ENCODE assay signal across 20 cellular contexts in genomic region chr15:31098491-31098917, GRCh38. TPM values are rescaled to one million over a fixed set of nuclear protein-coding genes. Genes with fewer than 3 reads are reported as not detected.
DNase-seq lines count a peak whose midpoint lies in the region; ATAC-seq, FAIRE-seq and TF ChIP-seq lines count a peak whose summit lies in the region.
"Had no signal": no experiment of that assay in that cellular context is flagged by ENCODE, and none has a peak within 500 bp of the region (broad histone marks: within the 10 kb centered on the region; RNA-seq: fewer than 3 reads in every experiment).

No MANE protein-coding gene starts in this region.

- H3K36me3 Mint-ChIP-seq in naive B cell: no peaks in the 10 kb centered on the region
- no peaks in the 10 kb centered on the region for H3K36me3 Mint-ChIP-seq in naive thymus-derived CD8-positive, alpha-beta T cell
- H3K36me3 Mint-ChIP-seq: CD8-positive, alpha-beta T cell had no signal

- H3K27ac ChIP-seq in OCI-LY3 (ENCODE audit: low read length) (no peak overlapping the region), right atrium auricular region (no peak overlapping the region)

- TF ChIP-seq CTCF in OCI-LY3 (IDR thresholded peaks at IDR 0.05; ENCODE audit: low read depth, low read length) (no peak), epithelial cell of proximal tubule (conservative IDR thresholded peaks at IDR 0.05; ENCODE audit: low read depth, low read length) (no peak), right atrium auricular region (IDR thresholded peaks at IDR 0.05) (no peak)

- peaks cover 10% of the 10 kb centered on the region; the same call in 1 of the 2 replicates for H3K27me3 ChIP-seq in OCI-LY3 (ENCODE audit: low read depth, low read length)
- H3K27me3 ChIP-seq in right atrium auricular region: no peaks in the 10 kb centered on the region

- peak overlapping the region in 1 of 8 donors; percentile 32 for H3K4me3 Mint-ChIP-seq in naive B cell
- no peak overlapping the region for H3K4me3 Mint-ChIP-seq in naive thymus-derived CD8-positive, alpha-beta T cell
- H3K4me3 Mint-ChIP-seq: CD8-positive, alpha-beta T cell had no signal

- no peak for ATAC-seq in naive B cell (ENCODE audit: low read depth in 2 of 2)
- no peak for ATAC-seq in naive thymus-derived CD8-positive, alpha-beta T cell
- ATAC-seq: CD8-positive, alpha-beta T cell; PC-3 had no signal

- FAIRE-seq in GM12892 (lab: Jason Lieb, UNC): no peak

- TF ChIP-seq POLR2A in GM12892 (IDR thresholded peaks at IDR 0.05; ENCODE audit: low read depth, low read length): no peak

- H3K79me2 ChIP-seq in OCI-LY3 (ENCODE audit: low read length): no peaks in the 10 kb centered on the region

- no peak overlapping the region for H3K9ac ChIP-seq in OCI-LY3 (ENCODE audit: low read length)

- H3K27ac Mint-ChIP-seq in naive B cell: peak overlapping the region in 4 of 6 donors; percentile 6 to 57 (median 46)
- no peak overlapping the region for H3K27ac Mint-ChIP-seq in naive thymus-derived CD8-positive, alpha-beta T cell
- H3K27ac Mint-ChIP-seq: CD8-positive, alpha-beta T cell had no signal

- H3K27me3 Mint-ChIP-seq in naive B cell: no peaks in the 10 kb centered on the region
- peaks cover 0 to 2% (median 0%) of the 10 kb centered on the region in 5 donors for H3K27me3 Mint-ChIP-seq in naive thymus-derived CD8-positive, alpha-beta T cell

- peak overlapping the region; percentile 68 for H3K4me2 ChIP-seq in OCI-LY3 (ENCODE audit: low read length)

- no peaks in the 10 kb centered on the region for H4K20me1 ChIP-seq in OCI-LY3 (ENCODE audit: insufficient read depth, low read length)

- peaks cover 34 to 38% (median 35%) of the 10 kb centered on the region in 3 donors for H3K4me1 Mint-ChIP-seq in naive B cell
- peaks cover 0 to 18% (median 1%) of the 10 kb centered on the region in 4 donors for H3K4me1 Mint-ChIP-seq in naive thymus-derived CD8-positive, alpha-beta T cell

- DNase-seq in epithelial cell of proximal tubule (ENCODE audit: low read depth) (peak; percentile 84), naive B cell (no peak), GM12892 (ENCODE audit: insufficient read length) (no peak), hepatic stellate cell (ENCODE audit: low spot score) (no peak), right atrium auricular region (ENCODE audit: low spot score) (no peak)
- no peak for DNase-seq in naive thymus-derived CD8-positive, alpha-beta T cell
- DNase-seq: CD8-positive, alpha-beta T cell; DMS79; HCEC 1CT; IMR-90; Kasumi-1; MM.1S; NCI-H1092 treated with DMSO at 0.1 percent for 48 hours; NCI-H187; NCI-H526 treated with DMSO at 0.1 percent for 48 hours; NK-92 treated with Interleukin-12 subunit alpha and Interleukin-12 subunit beta, amount 100 ng/mL, for 24 hours; PC-3 had no signal

- POLR2A ChIA-PET in naive thymus-derived CD8-positive, alpha-beta T cell (lab: Charles Lee): no interaction called here

- H3K36me3 ChIP-seq in OCI-LY3 (replicated peaks; ENCODE audit: low read depth, low read length) (no peaks in the 10 kb centered on the region), right atrium auricular region (no peaks in the 10 kb centered on the region)

- no peak overlapping the region for H2AFZ ChIP-seq in OCI-LY3 (ENCODE audit: low read depth, low read length)

- H3K9me3 Mint-ChIP-seq in naive B cell: peaks cover 0 to 2% (median 0%) of the 10 kb centered on the region in 7 donors
- no peaks in the 10 kb centered on the region for H3K9me3 Mint-ChIP-seq in naive thymus-derived CD8-positive, alpha-beta T cell
- H3K9me3 Mint-ChIP-seq: CD8-positive, alpha-beta T cell had no signal

- H3K4me1 ChIP-seq in OCI-LY3 (ENCODE audit: low read length): peaks cover 26% of the 10 kb centered on the region
- no peaks in the 10 kb centered on the region for H3K4me1 ChIP-seq in right atrium auricular region

- H3K4me3 ChIP-seq in OCI-LY3 (ENCODE audit: low read length): no peak overlapping the region
- H3K4me3 ChIP-seq in epithelial cell of proximal tubule (ENCODE audit: low read depth, low read length): no peak overlapping the region
- H3K4me3 ChIP-seq in right atrium auricular region: no peak overlapping the region

- no peaks in the 10 kb centered on the region for H3K9me3 ChIP-seq in OCI-LY3 (ENCODE audit: insufficient read depth, low read length)
- H3K9me3 ChIP-seq in right atrium auricular region: no peaks in the 10 kb centered on the region

RNA-seq across cellular contexts. Expression of gene TRPM1, which starts 3.0 kb away (rescaled TPM):
- total RNA-seq in epithelial cell of proximal tubule (not detected in 2 replicates), right atrium auricular region (not detected)
- polyA plus RNA-seq in naive B cell (ENCODE audit: low read depth in 6 of 6): under 1 TPM in 4 of 6 donors, not detected in 2; 0.05 to 0.12 (median 0.09) TPM
- 0.04 TPM for polyA plus RNA-seq in GM12892 (2012; ENCODE audit: missing spikeins)
- not detected for total RNA-seq in naive thymus-derived CD8-positive, alpha-beta T cell
- polyA plus RNA-seq in naive thymus-derived CD8-positive, alpha-beta T cell: not detected
- total RNA-seq: CD8-positive, alpha-beta T cell; HT1080; IMR-90; PC-3 had no signal
- polyA plus RNA-seq: AG04450, IMR-90 had no signal

Comparison
In these comparisons a context has a peak if more than half of its experiments do, and no peak if none do; other contexts are left out.
1. H3K27ac Mint-ChIP-seq: peak in naive B cell (4 of 6); none in naive thymus-derived CD8-positive, alpha-beta T cell (0 of 10).